Comparison of ENCODE assay signal across 15 cellular contexts in the genomic region with DNA sequence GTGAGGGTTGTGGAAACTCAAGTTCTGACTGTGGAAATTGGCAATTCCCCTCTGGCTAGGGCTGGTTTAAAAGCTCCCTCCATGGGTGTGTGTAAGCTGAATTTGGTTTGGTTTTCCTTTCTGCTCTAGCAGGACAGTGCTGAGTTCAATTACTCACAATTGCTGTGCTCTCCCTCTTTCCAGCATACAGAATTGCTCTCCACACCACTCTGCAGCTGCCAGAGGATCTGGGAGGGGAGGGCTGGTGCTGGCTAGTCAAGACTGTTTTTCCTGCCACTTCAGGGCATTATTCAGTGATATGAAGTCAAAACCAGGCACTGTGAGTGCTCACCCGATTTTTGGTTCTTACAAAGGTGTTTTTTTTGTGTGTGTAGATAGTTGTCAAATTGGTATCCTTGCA.
"Had no signal": no experiment of that assay in that cellular context is flagged by ENCODE, and none has a peak within 500 bp of the region (broad histone marks: within the 10 kb centered on the region; RNA-seq: fewer than 3 reads in every experiment).

No MANE protein-coding gene starts in this region.

- H3K36me3 ChIP-seq: brain microvascular endothelial cell, tibial artery, uterus had no signal

- H3K27me3 ChIP-seq: brain microvascular endothelial cell, tibial artery, uterus had no signal

- H3K27me3 Mint-ChIP-seq: activated naive CD8-positive, alpha-beta T cell; dendritic cell treated with granulocyte-macrophage colony-stimulating factor and Interleukin-4, amounts not matched to agents 40 ng/mL and 50 ng/mL, for 4 days; effector memory CD8-positive, alpha-beta T cell had no signal

- DNase-seq: activated CD4-positive, alpha-beta memory T cell treated with anti-CD3 and anti-CD28 coated beads, Interleukin-2, amount 10 ng/mL, durations not matched to agents 7 days and 5 days; activated gamma-delta T cell; activated T-cell treated with anti-CD3 and anti-CD28 coated beads, Interleukin-2, amount 50 U/mL, for 48 hours; brain microvascular endothelial cell; cerebellar nuclear complex; effector memory CD8-positive, alpha-beta T cell; kidney glomerular epithelial cell; mesendoderm; tibial artery; uterus had no signal

- H3K79me2 ChIP-seq: parathyroid adenoma had no signal

- H3K36me3 Mint-ChIP-seq: activated naive CD8-positive, alpha-beta T cell had no signal

- H3K4me1 ChIP-seq: parathyroid adenoma, tibial artery, uterus had no signal

- H3K9me3 Mint-ChIP-seq: activated CD4-positive, alpha-beta memory T cell treated with anti-CD3 and anti-CD28 coated beads, Interleukin-2, amount 10 ng/mL, durations not matched to agents 7 days and 5 days; dendritic cell treated with granulocyte-macrophage colony-stimulating factor and Interleukin-4, amounts not matched to agents 40 ng/mL and 50 ng/mL, for 4 days; effector memory CD8-positive, alpha-beta T cell; neural crest cell had no signal

- H3K9ac ChIP-seq: parathyroid adenoma had no signal

- H3K27ac Mint-ChIP-seq: activated CD4-positive, alpha-beta memory T cell treated with anti-CD3 and anti-CD28 coated beads, Interleukin-2, amount 10 ng/mL, durations not matched to agents 7 days and 5 days; activated naive CD8-positive, alpha-beta T cell; dendritic cell treated with granulocyte-macrophage colony-stimulating factor and Interleukin-4, amounts not matched to agents 40 ng/mL and 50 ng/mL, for 4 days; effector memory CD8-positive, alpha-beta T cell had no signal

- H3K4me3 ChIP-seq: tibial artery, uterus had no signal

- H3K27ac ChIP-seq: brain microvascular endothelial cell, epithelial cell of prostate, parathyroid adenoma, tibial artery, uterus had no signal

- ATAC-seq: effector memory CD8-positive, alpha-beta T cell had no signal

- H3K9me3 ChIP-seq: tibial artery, uterus had no signal

- H3K4me3 Mint-ChIP-seq: activated CD4-positive, alpha-beta memory T cell treated with anti-CD3 and anti-CD28 coated beads, Interleukin-2, amount 10 ng/mL, durations not matched to agents 7 days and 5 days; activated naive CD8-positive, alpha-beta T cell; dendritic cell treated with granulocyte-macrophage colony-stimulating factor and Interleukin-4, amounts not matched to agents 40 ng/mL and 50 ng/mL, for 4 days; effector memory CD8-positive, alpha-beta T cell; neural crest cell had no signal

- H2AFZ ChIP-seq: parathyroid adenoma had no signal

- H3K4me1 Mint-ChIP-seq: activated CD4-positive, alpha-beta memory T cell treated with anti-CD3 and anti-CD28 coated beads, Interleukin-2, amount 10 ng/mL, durations not matched to agents 7 days and 5 days; neural crest cell had no signal
